Comparison of ENCODE assay signal across 7 cellular contexts in genomic region chr17:29623283-29623647, GRCh38. TPM values are rescaled to one million over a fixed set of nuclear protein-coding genes. Genes with fewer than 3 reads are reported as not detected.
DNase-seq lines count a peak whose midpoint lies in the region; FAIRE-seq and TF ChIP-seq lines count a peak whose summit lies in the region.
"Had no signal": no experiment of that assay in that cellular context is flagged by ENCODE, and none has a peak within 500 bp of the region (broad histone marks: within the 10 kb centered on the region; RNA-seq: fewer than 3 reads in every experiment).

No MANE protein-coding gene starts in this region.

- peaks cover 0 to 18% (median 5%) of the 10 kb centered on the region in 4 donors for H3K4me1 ChIP-seq in Peyer's patch
- peaks cover 18% of the 10 kb centered on the region for H3K4me1 ChIP-seq in iPS-20b (ENCODE audit: insufficient read depth, low read length)

- no peaks in the 10 kb centered on the region for H3K27me3 ChIP-seq in Peyer's patch
- peaks cover 58% of the 10 kb centered on the region for H3K27me3 ChIP-seq in iPS-20b (ENCODE audit: insufficient read depth, low read length)

- DNase-seq in AG10803 (ENCODE audit: low read depth) = no peak
- DNase-seq in Peyer's patch = no peak
- DNase-seq in GM19239 (ENCODE audit: insufficient read length, low spot score) = no peak
- no peak for DNase-seq in G401 (ENCODE audit: low spot score)
- no peak for DNase-seq in NOMO-1 (lab: John Stamatoyannopoulos, UW; ENCODE audit: unreplicated experiment in 2 of 2)
- DNase-seq: Karpas-422 had no signal

- no peaks in the 10 kb centered on the region for H3K36me3 ChIP-seq in Peyer's patch
- H3K36me3 ChIP-seq in iPS-20b (ENCODE audit: insufficient read depth, low read depth, low read length) = no peaks in the 10 kb centered on the region

- TF ChIP-seq POLR2A in Peyer's patch (IDR thresholded peaks at IDR 0.05) = no peak

- TF ChIP-seq CTCF in AG10803 (conservative IDR thresholded peaks at IDR 0.05; ENCODE audit: low read length) (no peak), Peyer's patch (IDR thresholded peaks at IDR 0.05) (no peak)

- peak overlapping the region in 1 of 4 donors; percentile 47 for H3K27ac ChIP-seq in Peyer's patch
- no peak overlapping the region for H3K27ac ChIP-seq in iPS-20b (ENCODE audit: low read length)

- H3K9ac ChIP-seq in iPS-20b (ENCODE audit: low read depth, low read length) = peak overlapping the region; percentile 70; the same call in 1 of the 2 replicates

- in situ Hi-C loops in G401 (cut with HindIII; ENCODE audit: low sequenced_read_pairs) = no loop called here

- H3K9me3 ChIP-seq in Peyer's patch (no peaks in the 10 kb centered on the region), iPS-20b (ENCODE audit: insufficient read depth, low read depth, low read length) (no peaks in the 10 kb centered on the region)

- H3K4me3 ChIP-seq in AG10803 (ENCODE audit: low read length) (peak overlapping the region; percentile 75; the same call in 1 of the 2 replicates), Peyer's patch (peak overlapping the region; percentile 45 to 70 (median 62)), iPS-20b (ENCODE audit: low read length) (peak overlapping the region; percentile 76)

- FAIRE-seq in GM19239 (lab: Jason Lieb, UNC) = no peak

RNA-seq across cellular contexts. Expression of gene CORO6, which starts 0.6 kb away (rescaled TPM):
- total RNA-seq in Peyer's patch = 10 to 100 TPM in 3 of 4 donors, 1 to 10 TPM in 1; 4.0 to 28.9 (median 19.9) TPM
- 3.6 and 9.7 TPM in 2 replicates for total RNA-seq in G401 (2014; rRNA removed; shearing (Covaris generic))

RNA-seq across cellular contexts. Expression of gene ANKRD13B, which starts 30.3 kb away (rescaled TPM):
- 10 to 100 TPM in 1 of 4 donors, 1 to 10 TPM in 3; 4.2 to 14.9 (median 8.3) TPM for total RNA-seq in Peyer's patch
- total RNA-seq in G401 (2014; rRNA removed; shearing (Covaris generic)) = 17.5 and 29.6 TPM in 2 replicates

RNA-seq across cellular contexts. Expression of gene GIT1, which starts 33.8 kb away (rescaled TPM):
- total RNA-seq in Peyer's patch = 10 to 100 TPM; 31.9 to 66.7 (median 52.6) TPM
- total RNA-seq in G401 (2014; rRNA removed; shearing (Covaris generic)) = 42.2 and 45.9 TPM in 2 replicates

RNA-seq across cellular contexts. Expression of gene TP53I13, which starts 54.8 kb away (rescaled TPM):
- 100 to 1,000 TPM in 2 of 4 donors, 10 to 100 TPM in 2; 86.6 to 204 (median 139) TPM for total RNA-seq in Peyer's patch
- total RNA-seq in G401 (2014; rRNA removed; shearing (Covaris generic)) = 72.2 and 119 TPM in 2 replicates

RNA-seq across cellular contexts. Expression of gene ABHD15, which starts 56.4 kb away (rescaled TPM):
- 10 to 100 TPM; 19.0 to 41.2 (median 32.2) TPM for total RNA-seq in Peyer's patch
- 5.2 and 11.1 TPM in 2 replicates for total RNA-seq in G401 (2014; rRNA removed; shearing (Covaris generic))
